Comparison of ENCODE assay signal across 1 cellular context in genomic region chr21:41992576-41992975, GRCh38.
TF ChIP-seq lines count a peak whose summit lies in the region.

No MANE protein-coding gene starts in this region.

TF ChIP-seq in IMR-90, 13 proteins besides CTCF, POLR2A, EP300 and RAD21 (continued from another document):
- TF ChIP-seq USF2 (IDR thresholded peaks at IDR 0.05; ENCODE audit: low read depth, low read length) (no peak), BHLHE40 (IDR thresholded peaks at IDR 0.05; ENCODE audit: low read depth, low read length) (no peak)
